ENCODE assay signal across 18 cellular contexts in genomic region chr18:78912336-78912735, GRCh38.
DNase-seq lines count a peak whose midpoint lies in the region; FAIRE-seq and TF ChIP-seq lines count a peak whose summit lies in the region.
"Had no signal": no experiment of that assay in that cellular context is flagged by ENCODE, and none has a peak within 500 bp of the region (broad histone marks: within the 10 kb centered on the region; RNA-seq: fewer than 3 reads in every experiment).

No MANE protein-coding gene starts in this region.

- H3K56ac ChIP-seq in H9 (ENCODE audit: insufficient read length, low read depth, low read length), result no peak overlapping the region

- H4K20me1 ChIP-seq in BLaER1 (no peaks in the 10 kb centered on the region), H9 (ENCODE audit: control insufficient read depth, insufficient read depth, insufficient read length) (no peaks in the 10 kb centered on the region)

- H3T11ph ChIP-seq in H9 (ENCODE audit: low read length), result no peak overlapping the region

- H3K9ac ChIP-seq in BLaER1, result no peak overlapping the region
- H3K9ac ChIP-seq in H9 (ENCODE audit: extremely low read depth, insufficient read length, low read length), result no peak overlapping the region

- H3K79me2 ChIP-seq in H9 (ENCODE audit: insufficient read depth, low read length), result no peaks in the 10 kb centered on the region; the same call in 1 of the 2 replicates

- no peaks in the 10 kb centered on the region for H3K27me3 ChIP-seq in BLaER1
- no peaks in the 10 kb centered on the region for H3K27me3 ChIP-seq in H9 (ENCODE audit: insufficient read depth, low read length)

- H3K18ac ChIP-seq in H9 (ENCODE audit: insufficient read length, low read depth, low read length), result no peak overlapping the region

- no peak overlapping the region for H4K91ac ChIP-seq in H9 (ENCODE audit: insufficient read length, low read depth, low read length)

- WGBS in H9 (ENCODE audit: extremely low coverage, insufficient read length, low lambda C conversion rate), result no CpG with 5 or more reads among the region's 7 CpGs

- no peak overlapping the region for H3K27ac Mint-ChIP-seq in H9
- H3K27ac Mint-ChIP-seq: B cell; CD14-positive monocyte; CD8-positive, alpha-beta memory T cell had no signal

- peaks cover 0 to 2% of the 10 kb centered on the region in 2 experiments; a peak in 3 of 5 replicates for H3K9me3 Mint-ChIP-seq in H9
- H3K9me3 Mint-ChIP-seq: CD8-positive, alpha-beta memory T cell had no signal

- H3K4me3 Mint-ChIP-seq in H9, result no peak overlapping the region
- H3K4me3 Mint-ChIP-seq: B cell; CD14-positive monocyte; CD8-positive, alpha-beta memory T cell had no signal

- no peak overlapping the region for H2BK5ac ChIP-seq in H9 (ENCODE audit: insufficient read length, low read length)

- no peaks in the 10 kb centered on the region for H3K36me3 ChIP-seq in BLaER1
- H3K36me3 ChIP-seq: HAP-1 had no signal

- no peak overlapping the region for H3K4ac ChIP-seq in H9 (ENCODE audit: low read depth, low read length)

- no peak for FAIRE-seq in RCC 7860 (lab: Jason Lieb, UNC)
- FAIRE-seq: A204.1, GM19239, HTR-8/SVneo had no signal

- TF ChIP-seq CTCF in H9 (conservative IDR thresholded peaks at IDR 0.05), result no peak

- H2AK5ac ChIP-seq in H9 (ENCODE audit: insufficient read length, low read length), result no peak overlapping the region

- H3K79me1 ChIP-seq in H9 (ENCODE audit: insufficient read depth, low read depth, low read length, poor library complexity, severe bottlenecking), result no peaks in the 10 kb centered on the region

- peaks cover 12% of the 10 kb centered on the region for H3K4me1 ChIP-seq in BLaER1
- H3K4me1 ChIP-seq in H9 (ENCODE audit: insufficient read depth, low read length), result no peaks in the 10 kb centered on the region
- H3K4me1 ChIP-seq: Caco-2, HAP-1 had no signal

- no peak overlapping the region for H3K23ac ChIP-seq in H9 (ENCODE audit: insufficient read length, low read depth, low read length)

- H3K4me1 Mint-ChIP-seq in H9, result peaks cover 0 to 2% of the 10 kb centered on the region in 2 experiments; a peak in 1 of 4 replicates
- H3K4me1 Mint-ChIP-seq: B cell; CD14-positive monocyte; CD8-positive, alpha-beta memory T cell had no signal

- H3K14ac ChIP-seq in H9 (ENCODE audit: insufficient read depth, low read length), result no peak overlapping the region

- H3K23me2 ChIP-seq in H9 (ENCODE audit: insufficient read length, low read depth, low read length, poor library complexity, severe bottlenecking), result no peaks in the 10 kb centered on the region

- H3K36me3 Mint-ChIP-seq in H9 (ENCODE audit: insufficient read depth in 1 of 3, low read depth in 3 of 3), result no peaks in the 10 kb centered on the region; a peak in 1 of 7 replicates
- H3K36me3 Mint-ChIP-seq: CD14-positive monocyte; CD8-positive, alpha-beta memory T cell had no signal

- H4K8ac ChIP-seq in H9 (replicated peaks; ENCODE audit: insufficient read length, low read depth, low read length), result no peak overlapping the region

- no peak overlapping the region for H2BK15ac ChIP-seq in H9 (ENCODE audit: low read depth, low read length)

- H3K27ac ChIP-seq in BLaER1 (no peak overlapping the region), H9 (ENCODE audit: insufficient read length, low read depth, low read length) (no peak overlapping the region)

- H2BK120ac ChIP-seq in H9 (ENCODE audit: low read depth, low read length, poor library complexity, severe bottlenecking), result no peak overlapping the region

- intact Hi-C loops in posterior vena cava (cut with DNase I), result no loop called here

- no peaks in the 10 kb centered on the region for H3K9me3 ChIP-seq in BLaER1
- H3K9me3 ChIP-seq in H9 (ENCODE audit: control insufficient read depth, low read depth, low read length), result no peaks in the 10 kb centered on the region
- H3K9me3 ChIP-seq: Caco-2, HAP-1 had no signal

- no peak overlapping the region for H4K5ac ChIP-seq in H9 (ENCODE audit: insufficient read length, low read depth, low read length)

- no peak overlapping the region for H3K4me3 ChIP-seq in BLaER1
- H3K4me3 ChIP-seq: HAP-1 had no signal

- H3K27me3 Mint-ChIP-seq in H9 (ENCODE audit: low read depth), result peaks cover 5% of the 10 kb centered on the region
- H3K27me3 Mint-ChIP-seq: B cell had no signal

- no peak overlapping the region for H2BK12ac ChIP-seq in H9 (ENCODE audit: insufficient read length, low read depth, low read length)

- DNase-seq in H9 (peak; percentile 15), islet precursor cell (peak; percentile 21), posterior vena cava (ENCODE audit: low spot score) (peak; percentile 62), RCC 7860 (ENCODE audit: low spot score) (no peak), CD1c-positive myeloid dendritic cell (ENCODE audit: extremely low spot score) (no peak), kidney tubule cell (ENCODE audit: low spot score) (no peak)
- DNase-seq: Caco-2; CD8-positive, alpha-beta memory T cell; DMS53; GF-D8; GOT3 had no signal

- H3K4me2 ChIP-seq in BLaER1 (peak overlapping the region; percentile 43), H9 (ENCODE audit: insufficient read depth, insufficient read length, low read length) (no peak overlapping the region)

- H2AFZ ChIP-seq in H9 (ENCODE audit: low read length), result no peak overlapping the region

- no peak overlapping the region for H2BK20ac ChIP-seq in H9 (ENCODE audit: low read depth, low read length, poor library complexity, severe bottlenecking)

Comparison
In these comparisons a context has a peak if more than half of its experiments do, and no peak if none do; other contexts are left out.
1. DNase-seq: peak in H9 (single experiment), islet precursor cell (single experiment) and posterior vena cava (single experiment); none in RCC 7860 (single experiment), CD1c-positive myeloid dendritic cell (single experiment) and kidney tubule cell (single experiment).